In the genomic region with DNA sequence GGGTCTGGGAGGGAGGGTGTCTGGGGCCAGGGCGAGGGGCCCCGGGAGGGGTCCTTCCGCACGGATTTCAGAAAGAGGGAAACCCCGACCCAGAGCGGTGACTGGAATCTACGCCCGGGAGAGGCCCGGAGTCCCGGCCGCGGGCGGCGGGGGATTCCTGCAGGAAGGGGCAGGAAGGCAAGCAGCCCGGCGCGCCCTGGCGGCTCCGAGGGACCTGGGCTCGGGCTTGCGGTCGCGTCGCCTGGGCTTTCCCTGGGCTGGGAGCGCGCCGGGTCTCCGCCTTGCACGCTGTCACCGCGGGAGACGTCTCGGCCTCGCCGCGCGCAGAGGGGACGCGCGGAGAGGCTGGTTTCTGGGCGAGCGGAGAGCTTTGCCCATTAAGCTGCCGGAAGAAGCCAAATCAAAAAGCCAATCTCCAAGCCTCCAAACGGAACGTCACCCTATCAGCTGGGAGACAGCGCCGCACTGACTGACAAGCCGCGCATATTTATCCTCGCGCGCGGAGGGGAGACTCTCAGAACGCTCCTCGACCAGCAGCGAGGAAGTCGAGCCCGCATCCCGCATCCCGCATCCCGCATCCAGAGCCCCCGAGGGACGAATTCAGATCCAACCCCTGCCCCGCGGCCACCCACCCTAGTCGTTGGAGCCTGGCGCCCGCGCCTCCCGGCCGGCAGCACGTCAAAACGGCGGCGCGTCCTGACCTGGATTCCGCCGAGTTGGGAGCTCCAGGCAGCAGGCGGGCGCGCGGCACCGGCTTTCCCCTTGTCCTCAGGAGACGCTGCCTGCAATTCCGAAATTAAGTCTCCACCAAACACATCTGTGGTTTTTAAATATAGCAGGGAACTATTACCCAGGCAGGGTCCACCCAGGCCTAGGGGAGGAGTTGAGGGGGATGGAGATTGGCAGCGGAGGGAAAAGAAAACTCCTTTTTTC, we compare ENCODE assay signal across 8 cellular contexts. TPM values are rescaled to one million over a fixed set of nuclear protein-coding genes. Genes with fewer than 3 reads are reported as not detected.
DNase-seq lines count a peak whose midpoint lies in the region; ATAC-seq and TF ChIP-seq lines count a peak whose summit lies in the region.

Gene SLC8A3, minus strand, starts transcription at position 344 of the 933 bp plus-strand sequence. CDS start 20,529 bp downstream, outside the sequence.

- TF ChIP-seq POLR2A in sigmoid colon (IDR thresholded peaks at IDR 0.05): no peak

- no peak within 1 kb of the TSS for H3K9ac ChIP-seq in iPS-18a (ENCODE audit: low read length)

- no peak for TF ChIP-seq EP300 in sigmoid colon (IDR thresholded peaks at IDR 0.05)

- WGBS in sigmoid colon, 2 donors: 1% methylated on average over 86 of the region's 86 CpGs

- intact Hi-C loops in sigmoid colon (cut with DNase I): no loop called here

- no peaks in the 10 kb centered on the region for H3K9me3 Mint-ChIP-seq in HFFc6

- H3K27ac ChIP-seq in brain microvascular endothelial cell (no peak within 1 kb of the TSS), iPS-18a (ENCODE audit: low read length) (no peak within 1 kb of the TSS), sigmoid colon (no peak within 1 kb of the TSS)

- H3K4me1 ChIP-seq in iPS-18a (ENCODE audit: control insufficient read depth, low read depth, low read length): peaks cover 20% of the 10 kb centered on the region
- H3K4me1 ChIP-seq in sigmoid colon: peaks cover 0 to 28% (median 22%) of the 10 kb centered on the region in 4 donors

- peaks cover 5% of the 10 kb centered on the region for H3K27me3 ChIP-seq in brain microvascular endothelial cell (replicated peaks)
- peaks cover 58% of the 10 kb centered on the region for H3K27me3 ChIP-seq in iPS-18a (ENCODE audit: control insufficient read depth, insufficient read depth, low read length)
- peaks cover 18 to 67% (median 33%) of the 10 kb centered on the region in 3 donors for H3K27me3 ChIP-seq in sigmoid colon

- H3K4me1 Mint-ChIP-seq in HFFc6 (ENCODE audit: low read depth): peaks cover 24% of the 10 kb centered on the region

- peaks cover 24% of the 10 kb centered on the region for H3K27me3 Mint-ChIP-seq in HFFc6 (ENCODE audit: insufficient read depth)

- ATAC-seq in GM18870 (IDR thresholded peaks at IDR 0.05; ENCODE audit: unreplicated experiment) (no peak), HG03378 (IDR thresholded peaks at IDR 0.05; ENCODE audit: unreplicated experiment) (no peak)

- H3K4me3 Mint-ChIP-seq in HFFc6: peak within 1 kb of the TSS; percentile 80

- TF ChIP-seq CTCF in HFFc6 (IDR thresholded peaks at IDR 0.05): no peak
- TF ChIP-seq CTCF in brain microvascular endothelial cell (IDR thresholded peaks at IDR 0.05; ENCODE audit: low read depth, low read length, missing control alignments): no peak
- TF ChIP-seq CTCF in sigmoid colon (IDR thresholded peaks at IDR 0.05): no peak

- H3K9me3 ChIP-seq in iPS-18a (ENCODE audit: control insufficient read depth, low read depth, low read length) (no peaks in the 10 kb centered on the region), sigmoid colon (no peaks in the 10 kb centered on the region)

- DNase-seq in EH (ENCODE audit: low read depth): peak; percentile 70
- peak; percentile 1 for DNase-seq in HFFc6
- DNase-seq in NCI-H69 (lab: John Stamatoyannopoulos, UW): peak; percentile 89
- peak; percentile 31 for DNase-seq in brain microvascular endothelial cell
- no peak for DNase-seq in sigmoid colon

- no peaks in the 10 kb centered on the region for H3K36me3 Mint-ChIP-seq in HFFc6 (ENCODE audit: low read depth)

- H3K27ac Mint-ChIP-seq in HFFc6: no peak within 1 kb of the TSS

- H3K36me3 ChIP-seq in brain microvascular endothelial cell (replicated peaks): no peaks in the 10 kb centered on the region
- no peaks in the 10 kb centered on the region for H3K36me3 ChIP-seq in iPS-18a (ENCODE audit: control insufficient read depth, low read depth, low read length)
- H3K36me3 ChIP-seq in sigmoid colon: no peaks in the 10 kb centered on the region

- H3K4me3 ChIP-seq in brain microvascular endothelial cell (ENCODE audit: low read depth, low read length): peak within 1 kb of the TSS; percentile 53
- peak within 1 kb of the TSS; percentile 77 for H3K4me3 ChIP-seq in iPS-18a (ENCODE audit: low read length)
- H3K4me3 ChIP-seq in sigmoid colon: peak within 1 kb of the TSS in 3 of 4 donors; percentile 29 to 50 (median 42)

- in situ Hi-C loops in brain microvascular endothelial cell (cut with HindIII; ENCODE audit: low pct_ligation_motif_present, low sequenced_read_pairs): no loop called here

RNA-seq across cellular contexts. Expression of gene SLC8A3, which starts in this region (rescaled TPM):
- total RNA-seq in HFFc6 (2021; fragmentation: NEBNext Ultra II Directional; extraction: Animal tissue kit (Norgen Biotek cat#: 25700)): not detected
- under 1 TPM in 3 of 4 donors, not detected in 1; 0.27 to 0.82 (median 0.36) TPM for total RNA-seq in sigmoid colon
- under 1 TPM in 1 of 3 donors, not detected in 2; 0.17 TPM for polyA plus RNA-seq in sigmoid colon

Comparison
In these comparisons a context has a peak if more than half of its experiments do, and no peak if none do; other contexts are left out.
1. Peak in DNase-seq in HFFc6; RNA of the gene not detected or under 1 TPM.